Comparison of ENCODE assay signal across 32 cellular contexts in the genomic region with DNA sequence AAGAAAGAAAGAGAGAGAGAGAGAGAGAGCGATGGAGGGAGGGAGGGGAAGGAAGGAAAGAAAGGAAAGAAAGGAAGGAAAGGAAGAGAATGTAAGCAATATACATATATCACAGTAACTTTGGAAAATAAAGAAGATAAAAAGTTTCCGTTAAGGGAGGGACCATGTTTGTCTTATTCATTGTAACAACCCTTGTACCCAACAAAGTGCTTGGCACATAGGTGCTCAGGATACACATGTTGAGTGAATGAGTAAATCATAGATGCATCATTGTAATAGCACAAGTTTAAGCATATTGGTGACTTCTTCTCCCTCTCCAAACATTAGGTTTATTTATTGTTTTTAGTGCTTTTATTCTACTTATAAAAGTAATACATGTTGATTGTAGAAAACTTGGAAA.
"Had no signal": no experiment of that assay in that cellular context is flagged by ENCODE, and none has a peak within 500 bp of the region (broad histone marks: within the 10 kb centered on the region; RNA-seq: fewer than 3 reads in every experiment).

No MANE protein-coding gene starts in this region.

- ATAC-seq: naive thymus-derived CD8-positive, alpha-beta T cell; natural killer cell treated with Interleukin-12 subunit alpha and Interleukin-12 subunit beta and Interleukin-15 and Interleukin-18, amount 100 ng/mL, for 72 hours; psoas muscle; right cardiac atrium; right lobe of liver; stimulated activated naive B cell treated with anti-CD40 and anti-IgM and Interleukin-4, amounts not matched to agents 10 μg/mL and 1 μg/mL and 100 μg/mL, for 72 hours had no signal

- H3K9me3 Mint-ChIP-seq: natural killer cell treated with Interleukin-12 subunit alpha and Interleukin-12 subunit beta and Interleukin-15 and Interleukin-18, amount 100 ng/mL, for 72 hours had no signal

- DNase-seq: naive B cell; naive thymus-derived CD8-positive, alpha-beta T cell; nephron progenitor cell; nucleus accumbens; ovary; posterior cingulate gyrus; psoas muscle; right cardiac atrium; right lobe of liver; sigmoid colon; spleen; stimulated activated CD4-positive, alpha-beta T cell treated with anti-CD3 and anti-CD28 coated beads, Interleukin-12 subunit alpha, Interleukin-12 subunit beta, amount 100 ng/mL, for 4 hours; stimulated activated CD4-positive, alpha-beta T cell treated with anti-CD3 and anti-CD28 coated beads, Interleukin-1b, Interleukin-23, amount 100 ng/mL, for 48 hours; stimulated activated CD4-positive, alpha-beta T cell treated with anti-CD3 and anti-CD28 coated beads, Interleukin-4, amount 100 ng/mL, for 1 hour; stimulated activated CD4-positive, alpha-beta T cell treated with anti-CD3 and anti-CD28 coated beads, Interleukin-4, amount 100 ng/mL, for 4 hours; stimulated activated CD8-positive, alpha-beta memory T cell treated with anti-CD3 and anti-CD28 coated beads, Interleukin-4, amount 100 ng/mL, for 48 hours; stimulated activated naive B cell treated with anti-CD40 and anti-IgM and Interleukin-4, amounts not matched to agents 10 μg/mL and 1 μg/mL and 100 μg/mL, for 72 hours; stimulated activated naive CD4-positive, alpha-beta T cell treated with Interleukin-2 at 50 U/mL for 16 hours; stomach; thyroid gland; trophoblast cell; upper lobe of left lung had no signal

- H3K27ac ChIP-seq: ovary, parathyroid adenoma, psoas muscle, right lobe of liver, sigmoid colon, spleen, stomach, thoracic aorta, thyroid gland, tibial nerve, upper lobe of left lung, vagina had no signal

- H3K36me3 ChIP-seq: ovary, right lobe of liver, sigmoid colon, spleen, stomach, thyroid gland, upper lobe of left lung, vagina had no signal

- H3K4me1 ChIP-seq: parathyroid adenoma, psoas muscle, right lobe of liver, sigmoid colon, spleen, stomach, thyroid gland, tibial nerve, upper lobe of left lung, vagina had no signal

- H3K9me3 ChIP-seq: ovary, right lobe of liver, thyroid gland had no signal

- FAIRE-seq: urothelium cell line had no signal

- H3K27ac Mint-ChIP-seq: natural killer cell treated with Interleukin-12 subunit alpha and Interleukin-12 subunit beta and Interleukin-15 and Interleukin-18, amount 100 ng/mL, for 72 hours; nephron progenitor cell; progenitor cell of endocrine pancreas had no signal

- H3K27me3 ChIP-seq: ovary, right lobe of liver, sigmoid colon, spleen, stomach, thyroid gland, tibial nerve, upper lobe of left lung, vagina had no signal

- H3K36me3 Mint-ChIP-seq: naive B cell; natural killer cell treated with Interleukin-12 subunit alpha and Interleukin-12 subunit beta and Interleukin-15 and Interleukin-18, amount 100 ng/mL, for 72 hours had no signal

- H3K4me3 Mint-ChIP-seq: naive B cell; naive thymus-derived CD8-positive, alpha-beta T cell; natural killer cell treated with Interleukin-12 subunit alpha and Interleukin-12 subunit beta and Interleukin-15 and Interleukin-18, amount 100 ng/mL, for 72 hours; nephron progenitor cell; neural crest cell; stimulated activated naive B cell treated with anti-CD40 and anti-IgM and Interleukin-4, amounts not matched to agents 10 μg/mL and 1 μg/mL and 100 μg/mL, for 72 hours; stimulated activated naive CD8-positive, alpha-beta T cell treated with anti-CD3 and anti-CD28 coated beads, Interleukin-15, Interleukin-2, amounts not matched to agents 100 ng/mL and 50 ng/mL, for 24 hours had no signal

- H3K4me3 ChIP-seq: ovary, psoas muscle, right lobe of liver, sigmoid colon, smooth muscle cell, spleen, stomach, thoracic aorta, thyroid gland, tibial nerve, upper lobe of left lung, vagina had no signal
